ENCODE assay signal across 8 cellular contexts in genomic region chr12:69239922-69240624, GRCh38. TPM values are rescaled to one million over a fixed set of nuclear protein-coding genes. Genes with fewer than 3 reads are reported as not detected.
DNase-seq lines count a peak whose midpoint lies in the region; ATAC-seq and TF ChIP-seq lines count a peak whose summit lies in the region.

No MANE protein-coding gene starts in this region.

- H3K36me3 ChIP-seq in GM06990 (ENCODE audit: control insufficient read depth, insufficient read depth, low read length) (no peaks in the 10 kb centered on the region), Karpas-422 (ENCODE audit: insufficient read depth, low read length) (peaks cover 12% of the 10 kb centered on the region; the same call in 1 of the 2 replicates), mammary epithelial cell (ENCODE audit: insufficient read depth, low read length) (peaks cover 4% of the 10 kb centered on the region)

- H3K4me1 ChIP-seq in Karpas-422 (ENCODE audit: low read length) = peaks cover 37% of the 10 kb centered on the region
- peaks cover 12% of the 10 kb centered on the region for H3K4me1 ChIP-seq in mammary epithelial cell (ENCODE audit: insufficient read depth, low read length)

- DNase-seq in GM06990 (ENCODE audit: extremely low read depth, insufficient read length) (peak; percentile 68), Karpas-422 (peak; percentile 77), mammary epithelial cell (peak; percentile 28), islet precursor cell (peak; percentile 79), DMS114 treated with DMSO at 0.1 percent for 48 hours (lab: John Stamatoyannopoulos, UW; ENCODE audit: unreplicated experiment) (no peak)
- DNase-seq in stimulated activated CD4-positive, alpha-beta T cell treated with anti-CD3 and anti-CD28 coated beads, Interleukin-12 subunit alpha, Interleukin-12 subunit beta, amount 100 ng/mL, for 4 hours = peak; percentile 32

- peaks cover 42% of the 10 kb centered on the region for H4K20me1 ChIP-seq in Karpas-422 (ENCODE audit: insufficient read depth, low read depth, low read length)
- peaks cover 10% of the 10 kb centered on the region for H4K20me1 ChIP-seq in mammary epithelial cell (ENCODE audit: insufficient read depth, low read length)

- dilution Hi-C loops in mammary epithelial cell (cut with HindIII; ENCODE audit: low sequenced_read_pairs) = no loop called here

- H3K27ac ChIP-seq in Karpas-422 (ENCODE audit: low read length) (peak overlapping the region; percentile 49), VCaP (peak overlapping the region; percentile 98), mammary epithelial cell (ENCODE audit: insufficient read depth, low read depth, low read length) (peak overlapping the region; percentile 88)

- no TSS peak for BruUV-seq in mammary epithelial cell (replicated peaks; lab: Mats Ljungman, UMichigan)

- peak; percentile 33 for ATAC-seq in GM21737 (IDR thresholded peaks at IDR 0.05; ENCODE audit: unreplicated experiment)

- in situ Hi-C loops in mammary epithelial cell (cut with MboI; ENCODE audit: low sequenced_read_pairs in 2 of 2) = no loop called here

- H2AFZ ChIP-seq in Karpas-422 (ENCODE audit: low read length) = no peak overlapping the region
- peak overlapping the region; percentile 91 for H2AFZ ChIP-seq in mammary epithelial cell (ENCODE audit: low read depth, low read length)

- H3K4me3 ChIP-seq in GM06990 (replicated peaks; ENCODE audit: low read depth, low read length) = peak overlapping the region; percentile 88
- H3K4me3 ChIP-seq in Karpas-422 (ENCODE audit: low read length) = peak overlapping the region; percentile 80
- peak overlapping the region; percentile 71 to 100 (median 86) for H3K4me3 ChIP-seq in mammary epithelial cell (replicated peaks in 1 of 3; ENCODE audit: insufficient read depth in 1 of 3, low read depth in 2 of 3, low read length in 3 of 3)

- H3K27me3 ChIP-seq in GM06990 (replicated peaks; ENCODE audit: control insufficient read depth, insufficient read depth, low read length) (no peaks in the 10 kb centered on the region), Karpas-422 (ENCODE audit: low read length) (no peaks in the 10 kb centered on the region), mammary epithelial cell (ENCODE audit: insufficient read depth, low read length) (no peaks in the 10 kb centered on the region)

- H3K4me2 ChIP-seq in Karpas-422 (ENCODE audit: low read depth, low read length, poor library complexity, severe bottlenecking) = peak overlapping the region; percentile 91
- H3K4me2 ChIP-seq in mammary epithelial cell (ENCODE audit: insufficient read depth, low read depth, low read length) = peak overlapping the region; percentile 91

- 1% methylated on average over 7 of the region's 68 CpGs for WGBS in mammary epithelial cell (ENCODE audit: low coverage, missing lambda C conversion rate)

- peaks cover 52% of the 10 kb centered on the region for H3K79me2 ChIP-seq in Karpas-422 (ENCODE audit: low read length)
- peaks cover 56% of the 10 kb centered on the region for H3K79me2 ChIP-seq in mammary epithelial cell (ENCODE audit: insufficient read depth, low read length)

- CTCF ChIA-PET in mammary epithelial cell (lab: Charles Lee; ENCODE audit: low non-redundant PET) = no interaction called here

- H3K9ac ChIP-seq in Karpas-422 (ENCODE audit: low read length) (peak overlapping the region; percentile 80), mammary epithelial cell (ENCODE audit: insufficient read depth, low read length) (peak overlapping the region; percentile 95)

- H3K9me3 ChIP-seq in Karpas-422 (ENCODE audit: low read length) (no peaks in the 10 kb centered on the region), mammary epithelial cell (replicated peaks; ENCODE audit: insufficient read depth, low read length) (no peaks in the 10 kb centered on the region)

- intact Hi-C loops in mammary epithelial cell (cut with micrococcal nuclease) = loop anchor here (10.0 kb wide), 1 partner anchor 345 kb away; no protein-coding TSS in a partner anchor

- H3K9me2 ChIP-seq in Karpas-422 (replicated peaks; ENCODE audit: insufficient read depth, low read length) = no peaks in the 10 kb centered on the region

- TF ChIP-seq CTCF in GM06990 (IDR thresholded peaks at IDR 0.05; ENCODE audit: insufficient read depth, low read length, poor library complexity, severe bottlenecking) (no peak), VCaP (conservative IDR thresholded peaks at IDR 0.05) (no peak), mammary epithelial cell (conservative IDR thresholded peaks at IDR 0.05 in 1 of 2, IDR thresholded peaks at IDR 0.05 in 1 of 2; ENCODE audit: extremely low read depth in 1 of 2, insufficient read depth in 1 of 2, low read depth in 1 of 2, low read length in 2 of 2) (no peak)

RNA-seq across cellular contexts. Expression of gene CPSF6, which starts 0.7 kb away (rescaled TPM):
- total RNA-seq in Karpas-422 (2014; rRNA removed; shearing (Covaris generic); ENCODE audit: low replicate concordance) = 93.8 and 182 TPM in 2 replicates
- total RNA-seq in mammary epithelial cell = 10 to 100 TPM; 21.7 to 56.7 TPM
- polyA plus RNA-seq in mammary epithelial cell = 40.8 TPM
- polyA minus RNA-seq in mammary epithelial cell = 38.2 TPM
